9 cellular contexts compared by ENCODE assay signal in genomic region chr11:64649304-64649703, GRCh38. TPM values are rescaled to one million over a fixed set of nuclear protein-coding genes. Genes with fewer than 3 reads are reported as not detected.
DNase-seq lines count a peak whose midpoint lies in the region; ATAC-seq and TF ChIP-seq lines count a peak whose summit lies in the region.
"Had no signal": no experiment of that assay in that cellular context is flagged by ENCODE, and none has a peak within 500 bp of the region (broad histone marks: within the 10 kb centered on the region; RNA-seq: fewer than 3 reads in every experiment).

No MANE protein-coding gene starts in this region.

- no peaks in the 10 kb centered on the region for H3K9me3 Mint-ChIP-seq in effector memory CD8-positive, alpha-beta T cell

- ATAC-seq in left colon: peak; percentile 35
- no peak for ATAC-seq in GM18505 (IDR thresholded peaks at IDR 0.05; ENCODE audit: unreplicated experiment)
- no peak for ATAC-seq in HG03095 (IDR thresholded peaks at IDR 0.05; ENCODE audit: unreplicated experiment)
- no peak for ATAC-seq in effector memory CD8-positive, alpha-beta T cell (replicated peaks)
- ATAC-seq in HG03097 (IDR thresholded peaks at IDR 0.05; ENCODE audit: low FRiP score, unreplicated experiment): no peak

- TF ChIP-seq CTCF in C4-2B (conservative IDR thresholded peaks at IDR 0.05) (peak; percentile 57), VCaP (conservative IDR thresholded peaks at IDR 0.05) (peak; percentile 92)

- DNase-seq in HEK293T (ENCODE audit: extremely low spot score): peak; percentile 44
- no peak for DNase-seq in left colon
- no peak for DNase-seq in effector memory CD8-positive, alpha-beta T cell

- no peak overlapping the region for H3K27ac ChIP-seq in C4-2B
- no peak overlapping the region for H3K27ac ChIP-seq in VCaP

- peaks cover 2% of the 10 kb centered on the region for H3K36me3 Mint-ChIP-seq in effector memory CD8-positive, alpha-beta T cell (ENCODE audit: insufficient read depth)

- TF ChIP-seq POLR2A in GM18505 (IDR thresholded peaks at IDR 0.05; ENCODE audit: borderline replicate concordance, extremely low read depth, insufficient read depth, insufficient read length): no peak

- intact Hi-C loops in left colon (cut with DNase I, micrococcal nuclease): no loop called here

- CTCF ChIA-PET in HEK293T (lab: Yijun Ruan, JAX): interaction anchor here (0.6 to 3.5 kb wide), 15 partner anchors 10 to 1570 kb away, joined by 3 to 14 read pairs (median 4); no protein-coding TSS in a partner anchor

- H3K4me3 Mint-ChIP-seq in effector memory CD8-positive, alpha-beta T cell: no peak overlapping the region

- POLR2A ChIA-PET in HEK293T (lab: Yijun Ruan, JAX): interaction anchor here (1.5 kb wide), 1 partner anchor 294 kb away, joined by 4 read pairs; no protein-coding TSS in a partner anchor

- H3K4me1 Mint-ChIP-seq in effector memory CD8-positive, alpha-beta T cell (ENCODE audit: low read depth in 2 of 2): peaks cover 4 to 7% of the 10 kb centered on the region in 2 donors

- peaks cover 36 to 75% of the 10 kb centered on the region in 2 donors for H3K27me3 Mint-ChIP-seq in effector memory CD8-positive, alpha-beta T cell

- H3K27ac Mint-ChIP-seq in effector memory CD8-positive, alpha-beta T cell: no peak overlapping the region

TF ChIP-seq in HEK293T, 16 proteins besides CTCF, POLR2A, EP300 and RAD21:
- TF ChIP-seq LEF1 (IDR thresholded peaks at IDR 0.05; ENCODE audit: borderline replicate concordance) (no peak), ELF4 (IDR thresholded peaks at IDR 0.05) (no peak), FOXK2 (IDR thresholded peaks at IDR 0.05) (no peak), NFRKB (IDR thresholded peaks at IDR 0.05) (no peak), SP1 (IDR thresholded peaks at IDR 0.05) (no peak), PKNOX1 (IDR thresholded peaks at IDR 0.05) (no peak; the same call in none of the 2 replicates), FOXA1 (IDR thresholded peaks at IDR 0.05) (no peak), BHLHE40 (IDR thresholded peaks at IDR 0.05; ENCODE audit: borderline replicate concordance) (no peak), ARNT (IDR thresholded peaks at IDR 0.05) (no peak), CTBP1 (IDR thresholded peaks at IDR 0.05; ENCODE audit: borderline replicate concordance) (no peak), SUZ12 (IDR thresholded peaks at IDR 0.05) (no peak)
TF ChIP-seq in HEK293T: peak in this region for 0.

RNA-seq across cellular contexts. Expression of gene SLC22A12, which starts 58.3 kb away (rescaled TPM):
- total RNA-seq in left colon: not detected
- total RNA-seq: subcutaneous adipose tissue had no signal
